ENCODE assay signal across 19 cellular contexts in the genomic region with DNA sequence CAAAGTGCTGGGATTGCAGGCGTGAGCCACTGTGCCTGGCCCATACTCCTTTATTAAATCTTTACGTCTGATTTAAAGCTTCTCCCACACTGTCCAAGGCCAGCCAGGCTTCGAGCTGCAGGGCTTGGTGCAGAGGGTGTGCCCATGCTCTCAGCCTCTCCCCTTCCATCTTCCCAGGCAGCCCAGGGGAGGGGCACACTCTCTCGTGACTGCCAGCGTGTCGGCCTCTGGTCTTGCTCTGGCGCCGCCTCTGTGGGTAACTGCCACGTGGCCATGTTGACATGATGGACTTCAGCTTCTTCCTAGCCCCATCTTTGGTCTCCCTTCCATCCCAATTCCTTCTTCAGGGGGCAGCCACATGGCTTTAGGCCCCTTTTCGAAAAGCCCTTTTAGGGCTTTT. TPM values are rescaled to one million over a fixed set of nuclear protein-coding genes. Genes with fewer than 3 reads are reported as not detected.
DNase-seq lines count a peak whose midpoint lies in the region; ATAC-seq, FAIRE-seq and TF ChIP-seq lines count a peak whose summit lies in the region.
"Had no signal": no experiment of that assay in that cellular context is flagged by ENCODE, and none has a peak within 500 bp of the region (broad histone marks: within the 10 kb centered on the region; RNA-seq: fewer than 3 reads in every experiment).

No MANE protein-coding gene starts in this region.

- no peak overlapping the region for H3K56ac ChIP-seq in H1 (replicated peaks; ENCODE audit: insufficient read length, low read depth, low read length)

- DNase-seq in H1 (ENCODE audit: low read depth in 1 of 2, low spot score in 2 of 2) = no peak
- peak; percentile 51 for DNase-seq in left ventricle myocardium superior
- DNase-seq in small intestine = peak; percentile 70
- DNase-seq in germinal center (ENCODE audit: low spot score) = no peak
- DNase-seq: C1 segment of cervical spinal cord, DMS 273 treated with DMSO at 0.1 percent for 48 hours, HCEC 1CT, KBM-7, NCI-H1436, NCI-H2029, NCI-H2171 treated with DMSO at 0.1 percent for 48 hours, NCI-H446 treated with DMSO at 0.1 percent for 48 hours, OCI-M1 had no signal

- H3K23ac ChIP-seq in H1 (ENCODE audit: insufficient read length) = no peak overlapping the region

- intact Hi-C loops in left ventricle myocardium superior (cut with micrococcal nuclease) = no loop called here

- H3K27ac ChIP-seq in VCaP (peak overlapping the region; percentile 94), H1 (ENCODE audit: low read depth, low read length) (no peak overlapping the region), small intestine (ENCODE audit: low read depth in 1 of 2, low read length in 1 of 2) (no peak overlapping the region)
- H3K27ac ChIP-seq: RWPE1 had no signal

- no peak for TF ChIP-seq EP300 in H1 (IDR thresholded peaks at IDR 0.05; ENCODE audit: borderline replicate concordance in 1 of 2, low read depth in 2 of 2, low read length in 2 of 2)

- H3K4me1 ChIP-seq in H1 (replicated peaks in 1 of 4; ENCODE audit: control insufficient read depth in 3 of 4, insufficient read depth in 4 of 4, low read length in 3 of 4) (peaks cover 4 to 18% (median 7%) of the 10 kb centered on the region in 4 experiments; a peak in 6 of 7 replicates), small intestine (ENCODE audit: control insufficient read depth in 2 of 2, insufficient read depth in 1 of 2, low read depth in 1 of 2, low read length in 1 of 2) (peaks cover 0 to 5% of the 10 kb centered on the region in 2 donors)

- H4K91ac ChIP-seq in H1 (replicated peaks; ENCODE audit: insufficient read length, low read length) = no peak overlapping the region

- H3K79me1 ChIP-seq in H1 (ENCODE audit: low read depth, low read length) = peaks cover 6% of the 10 kb centered on the region

- H3K14ac ChIP-seq in H1 (ENCODE audit: insufficient read length) = no peak overlapping the region

- no peak overlapping the region for H2BK15ac ChIP-seq in H1 (ENCODE audit: low read length)

- H3K4me2 ChIP-seq in H1 (ENCODE audit: insufficient read depth in 1 of 2, low read depth in 2 of 2, low read length in 2 of 2) = no peak overlapping the region

- H3K36me3 ChIP-seq in H1 (ENCODE audit: control insufficient read depth in 2 of 4, insufficient read depth in 4 of 4, low read length in 3 of 4) = no peaks in the 10 kb centered on the region; a peak in 1 of 8 replicates
- H3K36me3 ChIP-seq in small intestine (ENCODE audit: control insufficient read depth in 2 of 2, insufficient read depth in 2 of 2, low read length in 2 of 2) = no peaks in the 10 kb centered on the region

- H4K8ac ChIP-seq in H1 (ENCODE audit: extremely low read depth, insufficient read depth, low read length) = peak overlapping the region; percentile 22; the same call in 1 of the 2 replicates

- no peak overlapping the region for H4K5ac ChIP-seq in H1 (ENCODE audit: insufficient read length, low read depth, low read length)

- H3K9ac ChIP-seq in H1 (replicated peaks in 1 of 4; ENCODE audit: extremely low read depth in 1 of 4, low read depth in 3 of 4, low read length in 3 of 4) = no peak overlapping the region

- H2BK12ac ChIP-seq in H1 (ENCODE audit: low read depth, low read length) = no peak overlapping the region; the same call in 1 of the 2 replicates

- H4K20me1 ChIP-seq in H1 (replicated peaks in 1 of 2; ENCODE audit: control insufficient read depth in 1 of 2, insufficient read depth in 2 of 2, low read length in 2 of 2) = peaks cover 6 to 18% of the 10 kb centered on the region in 2 experiments

- no peak overlapping the region for H2BK120ac ChIP-seq in H1 (replicated peaks; ENCODE audit: low read depth, low read length)

- H3K23me2 ChIP-seq in H1 (ENCODE audit: low read depth, low read length) = peaks cover 15% of the 10 kb centered on the region

- WGBS in H1 (ENCODE audit: extremely low coverage in 1 of 2, insufficient coverage in 1 of 2, insufficient read length in 1 of 2, insufficient replicate concordance in 2 of 2, low coverage in 1 of 2, low lambda C conversion rate in 2 of 2, missing lambda C conversion rate in 1 of 2), 2 experiments = 91% methylated on average over 10 of the region's 10 CpGs; no CpG with 5 or more reads in 1 of the 2 experiments
- 24 to 64% (median 57%) methylated on average over 10 of the region's 10 CpGs for WGBS in small intestine, 3 donors

- ATAC-seq in left ventricle myocardium superior = peak; percentile 4
- ATAC-seq in HG03442 (IDR thresholded peaks at IDR 0.05; ENCODE audit: unreplicated experiment) = no peak
- no peak for ATAC-seq in HG03432 (IDR thresholded peaks at IDR 0.05; ENCODE audit: unreplicated experiment)
- no peak for ATAC-seq in GM18505 (IDR thresholded peaks at IDR 0.05; ENCODE audit: unreplicated experiment)

- peaks cover 2 to 23% (median 17%) of the 10 kb centered on the region in 4 experiments for H3K27me3 ChIP-seq in H1 (replicated peaks in 1 of 4; ENCODE audit: control insufficient read depth in 3 of 4, extremely low read depth in 1 of 4, insufficient read depth in 3 of 4, low read length in 3 of 4)
- no peaks in the 10 kb centered on the region for H3K27me3 ChIP-seq in small intestine (ENCODE audit: control insufficient read depth in 2 of 2, insufficient read depth in 2 of 2, low read length in 2 of 2)

- CTCF ChIA-PET in H1 (lab: Charles Lee; ENCODE audit: partially characterized antibody) = interaction anchor here (0.6 to 3.5 kb wide), 4 partner anchors 10 to 22 kb away, joined by 3 to 18 read pairs (median 6); no protein-coding TSS in a partner anchor

- H2BK5ac ChIP-seq in H1 (ENCODE audit: low read depth, low read length) = peak overlapping the region; percentile 26; the same call in 1 of the 2 replicates

- H3K79me2 ChIP-seq in H1 (ENCODE audit: control insufficient read depth in 1 of 2, insufficient read depth in 2 of 2, low read length in 2 of 2) = peaks cover 0 to 11% of the 10 kb centered on the region in 2 experiments; a peak in 2 of 4 replicates

- FAIRE-seq in H1 (lab: Jason Lieb, UNC) = no peak
- no peak for FAIRE-seq in small intestine (lab: Jason Lieb, UNC)

- no peak overlapping the region for H2AFZ ChIP-seq in H1 (ENCODE audit: low read length)

- no peak for TF ChIP-seq POLR2A in H1 (IDR thresholded peaks at IDR 0.05; ENCODE audit: control extremely low read depth in 1 of 2, low read depth in 2 of 2, low read length in 2 of 2)
- TF ChIP-seq POLR2A in GM18505 (IDR thresholded peaks at IDR 0.05; ENCODE audit: borderline replicate concordance, extremely low read depth, insufficient read depth, insufficient read length) = no peak

- TF ChIP-seq CTCF in VCaP (conservative IDR thresholded peaks at IDR 0.05) (no peak), H1 (IDR thresholded peaks at IDR 0.05; ENCODE audit: control extremely low read depth in 1 of 3, insufficient read depth in 1 of 3, low read depth in 1 of 3, low read length in 3 of 3) (no peak)

- H2BK20ac ChIP-seq in H1 (ENCODE audit: low read length) = no peak overlapping the region

- H3K4me3 ChIP-seq in H1 (ENCODE audit: extremely low read depth in 1 of 4, insufficient read depth in 2 of 4, low read depth in 3 of 4, low read length in 4 of 4) = no peak overlapping the region
- H3K4me3 ChIP-seq in small intestine (ENCODE audit: low read depth in 1 of 2, low read length in 2 of 2) = no peak overlapping the region
- H3K4me3 ChIP-seq: SK-N-MC had no signal

- no peak for TF ChIP-seq RAD21 in H1 (IDR thresholded peaks at IDR 0.05 in 1 of 2, conservative IDR thresholded peaks at IDR 0.05 in 1 of 2; ENCODE audit: low read depth in 2 of 2, low read length in 2 of 2)

- no peak overlapping the region for H3K18ac ChIP-seq in H1 (ENCODE audit: extremely low read depth, low read length)

- POLR2A ChIA-PET in H1 (lab: Charles Lee; ENCODE audit: partially characterized antibody) = interaction anchor here (1.0 to 1.4 kb wide), 2 partner anchors 9 to 134 kb away, joined by 3 to 4 read pairs; no protein-coding TSS in a partner anchor

- no peak overlapping the region for H3K4ac ChIP-seq in H1 (replicated peaks; ENCODE audit: insufficient read length, low read depth, low read length)

- H3K9me3 ChIP-seq in H1 (ENCODE audit: insufficient read depth in 2 of 2, low read depth in 1 of 2, low read length in 1 of 2) (no peaks in the 10 kb centered on the region), small intestine (ENCODE audit: control insufficient read depth, low read depth) (no peaks in the 10 kb centered on the region)

- H2AK5ac ChIP-seq in H1 (ENCODE audit: low read depth, low read length) = no peak overlapping the region

TF ChIP-seq in H1, 55 proteins besides CTCF, POLR2A, EP300 and RAD21:
- no peak for TF ChIP-seq EZH2 (IDR thresholded peaks at IDR 0.05; ENCODE audit: low read depth, low read length, severe bottlenecking)
- no peak for TF ChIP-seq SAP30 (IDR thresholded peaks at IDR 0.05; ENCODE audit: insufficient read depth, insufficient replicate concordance, low read length)
- TF ChIP-seq PHF8 (conservative IDR thresholded peaks at IDR 0.05; ENCODE audit: low read depth, low read length) = no peak
- TF ChIP-seq CHD1 (IDR thresholded peaks at IDR 0.05; ENCODE audit: low read depth, low read length) = no peak
- no peak for TF ChIP-seq CREB1 (IDR thresholded peaks at IDR 0.05)
- no peak for TF ChIP-seq FOSL1 (IDR thresholded peaks at IDR 0.05; ENCODE audit: insufficient read depth, low read depth, low read length)

RNA-seq across cellular contexts. Expression of a gene that starts 4.7 kb away (rescaled TPM):
- total RNA-seq in H1 (2021; fragmentation: NEBNext Ultra II Directional; extraction: Animal tissue kit (Norgen Biotek cat#: 25700)) = 7.4 and 7.7 TPM in 2 replicates
- polyA plus RNA-seq in H1 (2011; rRNA removed) (6.4 and 6.9 TPM in 2 replicates), small intestine (1 to 10 TPM; 2.0 to 6.0 (median 5.4) TPM)
- polyA plus RNA-seq in H1 (2011; cell fraction: cytosol; rRNA removed) = 3.8 TPM
- polyA plus RNA-seq in H1 (2011; cell fraction: nucleus; rRNA removed) = 17.5 TPM
- polyA plus RNA-seq in H1 (2012, experiment 1 of 2) = 4.8 to 6.8 TPM (median 6.4 TPM) in 4 replicates
- polyA plus RNA-seq in H1 (2012, experiment 2 of 2) = 2.7 TPM
- polyA plus RNA-seq in H1 (2013, experiment 1 of 2) = 7.5 TPM
- 8.2 TPM for polyA plus RNA-seq in H1 (2013, experiment 2 of 2)
- 6.5 and 7.5 TPM in 2 replicates for polyA minus RNA-seq in H1 (2011; rRNA and poly(A)+ RNA removed)
- polyA minus RNA-seq in H1 (2011; cell fraction: cytosol; rRNA and poly(A)+ RNA removed) = 2.5 TPM
- 16.5 TPM for polyA minus RNA-seq in H1 (2011; cell fraction: nucleus; rRNA and poly(A)+ RNA removed)
- total RNA-seq in left ventricle myocardium superior = 31.6 TPM

Comparison
In these comparisons a context has a peak if more than half of its experiments do, and no peak if none do; other contexts are left out.
1. DNase-seq: peak in left ventricle myocardium superior (single experiment) and small intestine (single experiment); none in H1 (0 of 2) and germinal center (single experiment).